Comparison of ENCODE assay signal across 22 cellular contexts in the genomic region with DNA sequence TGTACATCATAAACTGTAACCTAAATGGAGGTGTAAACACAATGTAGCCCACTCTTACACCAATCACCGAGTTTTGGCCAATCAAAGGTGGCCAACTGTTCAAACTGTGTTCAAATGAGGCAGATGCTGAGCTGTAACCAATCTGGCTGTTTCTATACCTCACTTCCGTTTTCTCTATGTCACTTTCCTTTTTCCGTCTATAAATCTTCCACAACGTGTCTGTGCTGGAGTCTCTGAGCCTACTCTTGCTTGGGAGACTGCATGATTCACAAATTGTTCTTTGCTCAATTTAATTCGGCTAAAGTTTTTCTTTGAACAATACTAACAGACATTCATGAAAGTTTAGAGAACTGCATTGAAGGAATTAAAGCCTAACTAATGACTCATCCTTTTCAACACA.
"Had no signal": no experiment of that assay in that cellular context is flagged by ENCODE, and none has a peak within 500 bp of the region (broad histone marks: within the 10 kb centered on the region; RNA-seq: fewer than 3 reads in every experiment).

No MANE protein-coding gene starts in this region.

- H3K9ac ChIP-seq: parathyroid adenoma had no signal

- H3K9me3 ChIP-seq: gastrocnemius medialis, thoracic aorta, upper lobe of right lung had no signal

- H3K4me3 Mint-ChIP-seq: activated CD4-positive, alpha-beta T cell treated with anti-CD3 and anti-CD28 coated beads, Interleukin-2, amount 10 ng/mL, durations not matched to agents 7 days and 5 days; activated CD8-positive, alpha-beta T cell treated with anti-CD3 and anti-CD28 coated beads, Interleukin-2, amount 10 ng/mL, durations not matched to agents 7 days and 5 days; activated naive CD4-positive, alpha-beta T cell treated with anti-CD3 and anti-CD28 coated beads, Interleukin-2, amount 10 ng/mL, durations not matched to agents 7 days and 5 days; activated naive CD8-positive, alpha-beta T cell treated with anti-CD3 and anti-CD28 coated beads, Interleukin-2, amount 50 U/mL, for 24 hours; activated T-cell treated with anti-CD3 and anti-CD28 coated beads, Interleukin-2, amount 50 U/mL, for 4 hours; naive thymus-derived CD4-positive, alpha-beta T cell; stimulated activated effector memory CD8-positive, alpha-beta T cell treated with anti-CD3 and anti-CD28 coated beads, Interleukin-12 subunit alpha, Interleukin-12 subunit beta, amount 100 ng/mL, for 72 hours had no signal

- H3K36me3 ChIP-seq: brain microvascular endothelial cell, gastrocnemius medialis, heart left ventricle, thoracic aorta, upper lobe of right lung had no signal

- H3K27ac Mint-ChIP-seq: activated CD4-positive, alpha-beta T cell treated with anti-CD3 and anti-CD28 coated beads, Interleukin-2, amount 10 ng/mL, durations not matched to agents 7 days and 5 days; activated CD8-positive, alpha-beta T cell treated with anti-CD3 and anti-CD28 coated beads, Interleukin-2, amount 10 ng/mL, durations not matched to agents 7 days and 5 days; activated naive CD4-positive, alpha-beta T cell treated with anti-CD3 and anti-CD28 coated beads, Interleukin-2, amount 10 ng/mL, durations not matched to agents 7 days and 5 days; activated naive CD8-positive, alpha-beta T cell treated with anti-CD3 and anti-CD28 coated beads, Interleukin-2, amount 50 U/mL, for 24 hours; naive thymus-derived CD4-positive, alpha-beta T cell; stimulated activated effector memory CD8-positive, alpha-beta T cell treated with anti-CD3 and anti-CD28 coated beads, Interleukin-12 subunit alpha, Interleukin-12 subunit beta, amount 100 ng/mL, for 72 hours had no signal

- H3K79me2 ChIP-seq: parathyroid adenoma had no signal

- H3K36me3 Mint-ChIP-seq: activated naive CD4-positive, alpha-beta T cell treated with anti-CD3 and anti-CD28 coated beads, Interleukin-2, amount 10 ng/mL, durations not matched to agents 7 days and 5 days; naive thymus-derived CD4-positive, alpha-beta T cell; stimulated activated effector memory CD8-positive, alpha-beta T cell treated with anti-CD3 and anti-CD28 coated beads, Interleukin-12 subunit alpha, Interleukin-12 subunit beta, amount 100 ng/mL, for 72 hours had no signal

- ATAC-seq: activated CD4-positive, CD25-positive, alpha-beta regulatory T cell treated with anti-CD3 and anti-CD28 coated beads, Interleukin-2, amount 50 U/mL, for 24 hours; activated CD8-positive, alpha-beta T cell treated with anti-CD3 and anti-CD28 coated beads, Interleukin-2, amount 10 ng/mL, durations not matched to agents 7 days and 5 days; activated naive CD8-positive, alpha-beta T cell treated with anti-CD3 and anti-CD28 coated beads, Interleukin-2, amount 50 U/mL, for 24 hours; activated T-cell treated with anti-CD3 and anti-CD28 coated beads, Interleukin-2, amount 50 U/mL, for 4 hours; gastrocnemius medialis; heart left ventricle; naive thymus-derived CD4-positive, alpha-beta T cell; sciatic nerve; stimulated activated effector memory CD8-positive, alpha-beta T cell treated with anti-CD3 and anti-CD28 coated beads, Interleukin-12 subunit alpha, Interleukin-12 subunit beta, amount 100 ng/mL, for 72 hours; upper lobe of right lung had no signal

- H3K27ac ChIP-seq: brain microvascular endothelial cell, gastrocnemius medialis, heart left ventricle, parathyroid adenoma, upper lobe of right lung had no signal

- H3K4me1 Mint-ChIP-seq: activated CD4-positive, alpha-beta T cell treated with anti-CD3 and anti-CD28 coated beads, Interleukin-2, amount 10 ng/mL, durations not matched to agents 7 days and 5 days; activated naive CD4-positive, alpha-beta T cell treated with anti-CD3 and anti-CD28 coated beads, Interleukin-2, amount 10 ng/mL, durations not matched to agents 7 days and 5 days; activated naive CD8-positive, alpha-beta T cell treated with anti-CD3 and anti-CD28 coated beads, Interleukin-2, amount 50 U/mL, for 24 hours; naive thymus-derived CD4-positive, alpha-beta T cell; stimulated activated effector memory CD8-positive, alpha-beta T cell treated with anti-CD3 and anti-CD28 coated beads, Interleukin-12 subunit alpha, Interleukin-12 subunit beta, amount 100 ng/mL, for 72 hours had no signal

- H3K4me3 ChIP-seq: gastrocnemius medialis, heart left ventricle, thoracic aorta, upper lobe of right lung had no signal

- H3K27me3 Mint-ChIP-seq: activated CD4-positive, alpha-beta T cell treated with anti-CD3 and anti-CD28 coated beads, Interleukin-2, amount 10 ng/mL, durations not matched to agents 7 days and 5 days; activated naive CD4-positive, alpha-beta T cell treated with anti-CD3 and anti-CD28 coated beads, Interleukin-2, amount 10 ng/mL, durations not matched to agents 7 days and 5 days; activated naive CD8-positive, alpha-beta T cell treated with anti-CD3 and anti-CD28 coated beads, Interleukin-2, amount 50 U/mL, for 24 hours; naive thymus-derived CD4-positive, alpha-beta T cell had no signal

- H3K9me3 Mint-ChIP-seq: activated CD4-positive, alpha-beta T cell treated with anti-CD3 and anti-CD28 coated beads, Interleukin-2, amount 10 ng/mL, durations not matched to agents 7 days and 5 days; activated naive CD4-positive, alpha-beta T cell treated with anti-CD3 and anti-CD28 coated beads, Interleukin-2, amount 10 ng/mL, durations not matched to agents 7 days and 5 days; activated naive CD8-positive, alpha-beta T cell treated with anti-CD3 and anti-CD28 coated beads, Interleukin-2, amount 50 U/mL, for 24 hours had no signal

- H3K27me3 ChIP-seq: brain microvascular endothelial cell, gastrocnemius medialis, heart left ventricle, upper lobe of right lung had no signal

- DNase-seq: activated CD4-positive, alpha-beta T cell treated with anti-CD3 and anti-CD28 coated beads, Interleukin-2, amount 10 ng/mL, durations not matched to agents 7 days and 5 days; activated CD8-positive, alpha-beta memory T cell treated with anti-CD3 and anti-CD28 coated beads, Interleukin-2, amount 50 U/mL, for 4 hours; activated CD8-positive, alpha-beta T cell treated with anti-CD3 and anti-CD28 coated beads, Interleukin-2, amount 10 ng/mL, durations not matched to agents 7 days and 5 days; activated effector memory CD4-positive, alpha-beta T cell treated with Interleukin-2 at 50 U/mL for 16 hours; activated naive CD4-positive, alpha-beta T cell treated with anti-CD3 and anti-CD28 coated beads, Interleukin-2, amount 10 ng/mL, durations not matched to agents 7 days and 5 days; activated naive CD8-positive, alpha-beta T cell treated with anti-CD3 and anti-CD28 coated beads, Interleukin-2, amount 50 U/mL, for 24 hours; activated T-cell treated with anti-CD3 and anti-CD28 coated beads, Interleukin-2, amount 50 U/mL, for 4 hours; anterior cingulate cortex; brain microvascular endothelial cell; central memory CD4-positive, alpha-beta T cell; gastrocnemius medialis; heart left ventricle; kidney; mesendoderm; naive thymus-derived CD4-positive, alpha-beta T cell; stimulated activated CD4-positive, alpha-beta T cell treated with anti-CD3 and anti-CD28 coated beads, Interleukin-4, amount 100 ng/mL, for 24 hours; upper lobe of right lung had no signal

- H2AFZ ChIP-seq: parathyroid adenoma had no signal

- H3K4me1 ChIP-seq: gastrocnemius medialis, heart left ventricle, parathyroid adenoma, upper lobe of right lung had no signal
